In the genomic region with DNA sequence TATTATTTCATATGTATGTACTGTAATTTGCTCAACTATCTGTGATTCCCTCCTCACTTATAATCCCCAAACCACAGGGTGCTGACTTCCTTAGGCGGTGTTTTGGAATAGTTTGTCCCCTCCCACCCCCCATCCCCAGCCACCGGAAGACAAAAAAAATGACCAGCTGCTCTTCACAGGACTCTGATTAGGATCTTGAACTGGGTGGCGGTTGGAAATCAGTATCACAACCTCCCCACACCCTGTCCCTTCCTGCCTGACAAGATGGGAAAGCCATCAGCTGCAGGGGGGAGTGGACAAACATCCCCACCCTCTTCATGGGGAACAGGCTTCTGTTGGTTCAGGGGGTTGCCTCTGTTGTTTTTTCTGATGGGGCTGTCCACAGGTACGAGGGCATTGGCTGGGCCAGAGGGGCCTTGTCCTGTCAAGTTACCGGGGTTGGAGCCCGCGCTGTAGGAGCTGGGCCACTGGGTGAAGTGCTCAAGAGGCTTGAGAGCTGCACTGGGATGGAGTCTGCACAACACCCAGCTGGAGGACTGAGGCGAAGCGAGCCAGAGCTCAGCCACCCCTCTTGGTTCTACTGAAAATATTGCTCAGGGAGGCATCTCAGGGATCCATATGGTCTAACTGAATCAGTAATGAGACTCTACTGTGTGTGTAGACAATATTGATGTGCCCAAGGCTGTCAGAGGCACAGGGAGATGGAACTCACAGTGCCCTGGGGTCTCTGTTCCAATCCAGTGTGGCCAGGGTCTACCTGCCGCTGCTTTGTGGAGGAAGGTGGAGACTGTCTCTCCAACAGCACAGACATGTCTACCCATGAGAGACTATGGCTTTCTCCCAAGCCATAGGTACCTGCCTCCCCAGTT, we compare ENCODE assay signal across 30 cellular contexts. TPM values are rescaled to one million over a fixed set of nuclear protein-coding genes. Genes with fewer than 3 reads are reported as not detected.
DNase-seq lines count a peak whose midpoint lies in the region; ATAC-seq and TF ChIP-seq lines count a peak whose summit lies in the region.
"Had no signal": no experiment of that assay in that cellular context is flagged by ENCODE, and none has a peak within 500 bp of the region (broad histone marks: within the 10 kb centered on the region; RNA-seq: fewer than 3 reads in every experiment).

No MANE protein-coding gene starts in this region.

- H3K27me3 ChIP-seq in dorsolateral prefrontal cortex (no peaks in the 10 kb centered on the region), skeletal muscle satellite cell (ENCODE audit: control insufficient read depth, insufficient read depth, low read length) (no peaks in the 10 kb centered on the region)
- H3K27me3 ChIP-seq: BE2C, neutrophil, uterus had no signal

- ATAC-seq in HG02798 (IDR thresholded peaks at IDR 0.05; ENCODE audit: poor library complexity, unreplicated experiment), result no peak
- ATAC-seq in HG03025 (IDR thresholded peaks at IDR 0.05; ENCODE audit: low FRiP score, unreplicated experiment), result no peak
- ATAC-seq: HCT116, HepG2, left lobe of liver, mucosa of descending colon, psoas muscle had no signal

- H3K27ac ChIP-seq in dorsolateral prefrontal cortex, result peak overlapping the region in 56 of 59 donors; percentile 23 to 98 (median 94)
- H3K27ac ChIP-seq: 22Rv1, neutrophil, psoas muscle, uterus had no signal

- no peaks in the 10 kb centered on the region for H3K9me3 ChIP-seq in skeletal muscle satellite cell (replicated peaks; ENCODE audit: low read length)
- H3K9me3 ChIP-seq: BE2C, mucosa of descending colon, neutrophil, psoas muscle, uterus had no signal

- intact Hi-C loops in dorsolateral prefrontal cortex (cut with DNase I), result loop anchor here in 1 of 2 donors (5.0 kb wide), 1 partner anchor 35 kb away; no protein-coding TSS in a partner anchor
- intact Hi-C loops in activated T-helper 1 cell treated with anti-CD3 and anti-CD28 coated beads, Interleukin-12 subunit alpha, Interleukin-12 subunit beta, Interleukin-2, Interleukin-4 antibody, amounts not matched to agents 30 ng/mL and 10 ng/mL and 1 ng/mL, durations not matched to agents 14 hours and 24 hours and 36 hours (cut with micrococcal nuclease), result no loop called here

- H3K4me1 ChIP-seq in skeletal muscle satellite cell (ENCODE audit: control insufficient read depth, insufficient read depth, low read length), result peaks cover 49% of the 10 kb centered on the region

- no peaks in the 10 kb centered on the region for H3K27me3 Mint-ChIP-seq in activated T-helper 1 cell treated with anti-CD3 and anti-CD28 coated beads, Interleukin-12 subunit alpha, Interleukin-12 subunit beta, Interleukin-2, Interleukin-4 antibody, amounts not matched to agents 30 ng/mL and 10 ng/mL and 1 ng/mL, durations not matched to agents 14 hours and 24 hours and 36 hours (ENCODE audit: insufficient read depth)
- H3K27me3 Mint-ChIP-seq: activated B cell treated with CpG ODN at 0.5 μM for 24 hours; activated CD4-positive, alpha-beta memory T cell treated with anti-CD3 and anti-CD28 coated beads for 36 hours; stimulated activated naive CD8-positive, alpha-beta T cell treated with anti-CD3 and anti-CD28 coated beads, Interleukin-15, Interleukin-2, amounts not matched to agents 100 ng/mL and 50 ng/mL, for 24 hours had no signal

- H3K36me3 Mint-ChIP-seq in activated T-helper 1 cell treated with anti-CD3 and anti-CD28 coated beads, Interleukin-12 subunit alpha, Interleukin-12 subunit beta, Interleukin-2, Interleukin-4 antibody, amounts not matched to agents 30 ng/mL and 10 ng/mL and 1 ng/mL, durations not matched to agents 14 hours and 24 hours and 36 hours (ENCODE audit: low read depth), result no peaks in the 10 kb centered on the region
- H3K36me3 Mint-ChIP-seq: activated CD4-positive, alpha-beta memory T cell treated with anti-CD3 and anti-CD28 coated beads for 36 hours had no signal

- DNase-seq in SHP77 (lab: John Stamatoyannopoulos, UW) (peak; percentile 34 to 47), SHP77 treated with DMSO at 0.1 percent for 48 hours (lab: John Stamatoyannopoulos, UW) (no peak), OCI-M1 (lab: John Stamatoyannopoulos, UW) (peak; percentile 81), dorsolateral prefrontal cortex (no peak)
- no peak for DNase-seq in activated T-helper 1 cell treated with anti-CD3 and anti-CD28 coated beads, Interleukin-12 subunit alpha, Interleukin-12 subunit beta, Interleukin-2, Interleukin-4 antibody, amounts not matched to agents 30 ng/mL and 10 ng/mL and 1 ng/mL, durations not matched to agents 14 hours and 24 hours and 36 hours (ENCODE audit: low spot score)
- DNase-seq: activated B cell treated with CpG ODN at 0.5 μM for 24 hours; activated CD4-positive, alpha-beta memory T cell treated with anti-CD3 and anti-CD28 coated beads for 36 hours; amniotic stem cell; BE2C; effector CD4-positive, alpha-beta T cell; foreskin melanocyte; mucosa of descending colon; NCI-H1417 treated with DMSO at 0.1 percent for 48 hours; NCI-H526 treated with DMSO at 0.1 percent for 48 hours; psoas muscle; SIG-M5; stimulated activated CD4-positive, alpha-beta T cell treated with anti-CD3 and anti-CD28 coated beads, Interleukin-4, amount 100 ng/mL, for 1 hour; uterus had no signal

- peak overlapping the region; percentile 78 for H3K4me2 ChIP-seq in skeletal muscle satellite cell (ENCODE audit: low read length)

- H3K36me3 ChIP-seq in skeletal muscle satellite cell (ENCODE audit: insufficient read depth, low read length), result peaks cover 27% of the 10 kb centered on the region
- H3K36me3 ChIP-seq: BE2C, neutrophil, uterus had no signal

- no peaks in the 10 kb centered on the region for H3K9me3 Mint-ChIP-seq in activated T-helper 1 cell treated with anti-CD3 and anti-CD28 coated beads, Interleukin-12 subunit alpha, Interleukin-12 subunit beta, Interleukin-2, Interleukin-4 antibody, amounts not matched to agents 30 ng/mL and 10 ng/mL and 1 ng/mL, durations not matched to agents 14 hours and 24 hours and 36 hours
- H3K9me3 Mint-ChIP-seq: activated B cell treated with CpG ODN at 0.5 μM for 24 hours; activated CD4-positive, alpha-beta memory T cell treated with anti-CD3 and anti-CD28 coated beads for 36 hours; central memory CD8-positive, alpha-beta T cell; stimulated activated naive CD8-positive, alpha-beta T cell treated with anti-CD3 and anti-CD28 coated beads, Interleukin-15, Interleukin-2, amounts not matched to agents 100 ng/mL and 50 ng/mL, for 24 hours; T-helper 1 cell treated with Interleukin-12 subunit alpha and Interleukin-12 subunit beta and Interleukin-4 antibody, amounts not matched to agents 30 μg/mL and 1 μg/mL, for 36 hours had no signal

- no peak overlapping the region for H3K4me3 Mint-ChIP-seq in activated T-helper 1 cell treated with anti-CD3 and anti-CD28 coated beads, Interleukin-12 subunit alpha, Interleukin-12 subunit beta, Interleukin-2, Interleukin-4 antibody, amounts not matched to agents 30 ng/mL and 10 ng/mL and 1 ng/mL, durations not matched to agents 14 hours and 24 hours and 36 hours
- H3K4me3 Mint-ChIP-seq: activated B cell treated with CpG ODN at 0.5 μM for 24 hours; activated CD4-positive, alpha-beta memory T cell treated with anti-CD3 and anti-CD28 coated beads for 36 hours; central memory CD8-positive, alpha-beta T cell; stimulated activated naive CD8-positive, alpha-beta T cell treated with anti-CD3 and anti-CD28 coated beads, Interleukin-15, Interleukin-2, amounts not matched to agents 100 ng/mL and 50 ng/mL, for 24 hours; T-helper 1 cell treated with Interleukin-12 subunit alpha and Interleukin-12 subunit beta and Interleukin-4 antibody, amounts not matched to agents 30 μg/mL and 1 μg/mL, for 36 hours had no signal

- no peak overlapping the region for H3K27ac Mint-ChIP-seq in activated T-helper 1 cell treated with anti-CD3 and anti-CD28 coated beads, Interleukin-12 subunit alpha, Interleukin-12 subunit beta, Interleukin-2, Interleukin-4 antibody, amounts not matched to agents 30 ng/mL and 10 ng/mL and 1 ng/mL, durations not matched to agents 14 hours and 24 hours and 36 hours
- H3K27ac Mint-ChIP-seq: activated B cell treated with CpG ODN at 0.5 μM for 24 hours; activated CD4-positive, alpha-beta memory T cell treated with anti-CD3 and anti-CD28 coated beads for 36 hours; stimulated activated naive CD8-positive, alpha-beta T cell treated with anti-CD3 and anti-CD28 coated beads, Interleukin-15, Interleukin-2, amounts not matched to agents 100 ng/mL and 50 ng/mL, for 24 hours; T-helper 1 cell treated with Interleukin-12 subunit alpha and Interleukin-12 subunit beta and Interleukin-4 antibody, amounts not matched to agents 30 μg/mL and 1 μg/mL, for 36 hours had no signal

- TF ChIP-seq CTCF in dorsolateral prefrontal cortex (IDR thresholded peaks at IDR 0.05 in 54 of 56, conservative IDR thresholded peaks at IDR 0.05 in 2 of 56; ENCODE audit: low read depth in 1 of 56, partially characterized antibody in 56 of 56), result no peak

- no peaks in the 10 kb centered on the region for H3K4me1 Mint-ChIP-seq in activated T-helper 1 cell treated with anti-CD3 and anti-CD28 coated beads, Interleukin-12 subunit alpha, Interleukin-12 subunit beta, Interleukin-2, Interleukin-4 antibody, amounts not matched to agents 30 ng/mL and 10 ng/mL and 1 ng/mL, durations not matched to agents 14 hours and 24 hours and 36 hours (ENCODE audit: low read depth)
- H3K4me1 Mint-ChIP-seq: activated B cell treated with CpG ODN at 0.5 μM for 24 hours; central memory CD8-positive, alpha-beta T cell had no signal

- H3K4me3 ChIP-seq in dorsolateral prefrontal cortex, result no peak overlapping the region
- H3K4me3 ChIP-seq in skeletal muscle satellite cell (ENCODE audit: low read length), result no peak overlapping the region
- H3K4me3 ChIP-seq: mucosa of descending colon, psoas muscle, smooth muscle cell, uterus had no signal

- no peak overlapping the region for H3K9ac ChIP-seq in skeletal muscle satellite cell (ENCODE audit: low read depth, low read length)

RNA-seq across cellular contexts. Expression of a gene that starts 28.2 kb away (rescaled TPM):
- 100 to 1,000 TPM in 17 of 120 experiments, 10 to 100 TPM in 103; 53.8 to 141 (median 77.6) TPM for total RNA-seq in dorsolateral prefrontal cortex
- 43.9 and 60.7 TPM in 2 replicates for total RNA-seq in skeletal muscle satellite cell (2012; rRNA removed)
- 0.83 and 1.6 TPM in 2 replicates for total RNA-seq in activated T-helper 1 cell treated with anti-CD3 and anti-CD28 coated beads, Interleukin-12 subunit alpha, Interleukin-12 subunit beta, Interleukin-2, Interleukin-4 antibody, amounts not matched to agents 30 ng/mL and 10 ng/mL and 1 ng/mL, durations not matched to agents 14 hours and 24 hours and 36 hours
- total RNA-seq: HepG2 had no signal

Comparison
In these comparisons a context has a peak if more than half of its experiments do, and no peak if none do; other contexts are left out.
1. DNase-seq: peak in SHP77 (2 of 2) and OCI-M1 (single experiment); none in SHP77 treated with DMSO at 0.1 percent for 48 hours (single experiment), dorsolateral prefrontal cortex (0 of 10) and activated T-helper 1 cell treated with anti-CD3 and anti-CD28 coated beads, Interleukin-12 subunit alpha, Interleukin-12 subunit beta, Interleukin-2, Interleukin-4 antibody, amounts not matched to agents 30 ng/mL and 10 ng/mL and 1 ng/mL, durations not matched to agents 14 hours and 24 hours and 36 hours (single experiment).
2. RNA of a gene that starts 28.2 kb away (total RNA-seq): 53.8 to 141 TPM in dorsolateral prefrontal cortex; 0.83 to 1.6 TPM in activated T-helper 1 cell treated with anti-CD3 and anti-CD28 coated beads, Interleukin-12 subunit alpha, Interleukin-12 subunit beta, Interleukin-2, Interleukin-4 antibody, amounts not matched to agents 30 ng/mL and 10 ng/mL and 1 ng/mL, durations not matched to agents 14 hours and 24 hours and 36 hours; every median in the first group is over 10 times any median in the second.